1 cellular context compared by ENCODE assay signal in the genomic region with DNA sequence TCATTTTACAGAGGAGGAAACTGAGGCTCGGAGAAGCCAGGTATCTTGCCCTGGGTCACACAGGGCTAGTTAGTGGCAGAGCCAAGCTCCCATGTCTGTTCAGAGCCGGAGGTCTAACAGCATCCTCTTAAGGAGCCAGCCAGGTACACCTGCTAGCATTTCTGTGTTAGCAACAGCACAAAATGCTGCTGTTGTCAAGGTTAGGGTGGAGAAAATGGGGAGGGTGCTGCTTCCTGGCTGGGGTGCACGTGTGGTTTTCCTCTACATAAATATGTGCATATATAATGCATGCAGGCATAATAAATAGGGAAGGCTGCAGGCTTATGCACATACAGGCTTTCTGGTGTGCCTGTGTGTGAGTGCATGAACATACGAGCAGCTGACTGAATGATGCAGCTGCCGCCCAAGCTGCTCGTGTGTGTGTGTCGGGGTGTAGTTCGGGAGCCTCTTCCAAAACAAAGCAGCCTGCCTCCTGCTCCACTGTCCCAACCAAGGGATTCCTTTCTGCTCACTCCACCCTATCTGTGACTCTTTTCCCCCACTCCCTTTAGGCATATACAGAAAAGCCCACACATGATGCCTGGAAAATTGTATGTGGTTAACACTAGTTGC.
TF ChIP-seq lines count a peak whose summit lies in the region.

No MANE protein-coding gene starts in this region.

TF ChIP-seq in neural cell, 6 proteins besides CTCF, POLR2A, EP300 and RAD21:
- TF ChIP-seq POLR2AphosphoS5 (IDR thresholded peaks at IDR 0.05) (no peak), TAF1 (IDR thresholded peaks at IDR 0.05; ENCODE audit: low read depth) (no peak), MXI1 (conservative IDR thresholded peaks at IDR 0.05; ENCODE audit: poor library complexity, severe bottlenecking) (no peak), EZH2 (IDR thresholded peaks at IDR 0.05; ENCODE audit: borderline replicate concordance, insufficient read depth, low read length, poor library complexity, severe bottlenecking) (no peak), SMC3 (conservative IDR thresholded peaks at IDR 0.05; ENCODE audit: poor library complexity) (no peak)
- TF ChIP-seq, protein P1, sequence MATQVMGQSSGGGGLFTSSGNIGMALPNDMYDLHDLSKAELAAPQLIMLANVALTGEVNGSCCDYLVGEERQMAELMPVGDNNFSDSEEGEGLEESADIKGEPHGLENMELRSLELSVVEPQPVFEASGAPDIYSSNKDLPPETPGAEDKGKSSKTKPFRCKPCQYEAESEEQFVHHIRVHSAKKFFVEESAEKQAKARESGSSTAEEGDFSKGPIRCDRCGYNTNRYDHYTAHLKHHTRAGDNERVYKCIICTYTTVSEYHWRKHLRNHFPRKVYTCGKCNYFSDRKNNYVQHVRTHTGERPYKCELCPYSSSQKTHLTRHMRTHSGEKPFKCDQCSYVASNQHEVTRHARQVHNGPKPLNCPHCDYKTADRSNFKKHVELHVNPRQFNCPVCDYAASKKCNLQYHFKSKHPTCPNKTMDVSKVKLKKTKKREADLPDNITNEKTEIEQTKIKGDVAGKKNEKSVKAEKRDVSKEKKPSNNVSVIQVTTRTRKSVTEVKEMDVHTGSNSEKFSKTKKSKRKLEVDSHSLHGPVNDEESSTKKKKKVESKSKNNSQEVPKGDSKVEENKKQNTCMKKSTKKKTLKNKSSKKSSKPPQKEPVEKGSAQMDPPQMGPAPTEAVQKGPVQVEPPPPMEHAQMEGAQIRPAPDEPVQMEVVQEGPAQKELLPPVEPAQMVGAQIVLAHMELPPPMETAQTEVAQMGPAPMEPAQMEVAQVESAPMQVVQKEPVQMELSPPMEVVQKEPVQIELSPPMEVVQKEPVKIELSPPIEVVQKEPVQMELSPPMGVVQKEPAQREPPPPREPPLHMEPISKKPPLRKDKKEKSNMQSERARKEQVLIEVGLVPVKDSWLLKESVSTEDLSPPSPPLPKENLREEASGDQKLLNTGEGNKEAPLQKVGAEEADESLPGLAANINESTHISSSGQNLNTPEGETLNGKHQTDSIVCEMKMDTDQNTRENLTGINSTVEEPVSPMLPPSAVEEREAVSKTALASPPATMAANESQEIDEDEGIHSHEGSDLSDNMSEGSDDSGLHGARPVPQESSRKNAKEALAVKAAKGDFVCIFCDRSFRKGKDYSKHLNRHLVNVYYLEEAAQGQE (IDR thresholded peaks at IDR 0.05; ENCODE audit: borderline replicate concordance): no peak
